ENCODE assay signal across 1 cellular context in genomic region chr2:86623549-86624547, GRCh38.
A peak's percentile ranks its signal among the peaks of the same experiment; 100 is the strongest.
TF ChIP-seq lines count a peak whose summit lies in the region.

Gene RNF103, minus strand, starts transcription at chr2:86623865. Its CDS starts 979 bp downstream, at chr2:86622886.

TF ChIP-seq in K562, 482 proteins besides CTCF, POLR2A, EP300 and RAD21 (continued from another document and continues in another):
- TF ChIP-seq, protein P1, sequence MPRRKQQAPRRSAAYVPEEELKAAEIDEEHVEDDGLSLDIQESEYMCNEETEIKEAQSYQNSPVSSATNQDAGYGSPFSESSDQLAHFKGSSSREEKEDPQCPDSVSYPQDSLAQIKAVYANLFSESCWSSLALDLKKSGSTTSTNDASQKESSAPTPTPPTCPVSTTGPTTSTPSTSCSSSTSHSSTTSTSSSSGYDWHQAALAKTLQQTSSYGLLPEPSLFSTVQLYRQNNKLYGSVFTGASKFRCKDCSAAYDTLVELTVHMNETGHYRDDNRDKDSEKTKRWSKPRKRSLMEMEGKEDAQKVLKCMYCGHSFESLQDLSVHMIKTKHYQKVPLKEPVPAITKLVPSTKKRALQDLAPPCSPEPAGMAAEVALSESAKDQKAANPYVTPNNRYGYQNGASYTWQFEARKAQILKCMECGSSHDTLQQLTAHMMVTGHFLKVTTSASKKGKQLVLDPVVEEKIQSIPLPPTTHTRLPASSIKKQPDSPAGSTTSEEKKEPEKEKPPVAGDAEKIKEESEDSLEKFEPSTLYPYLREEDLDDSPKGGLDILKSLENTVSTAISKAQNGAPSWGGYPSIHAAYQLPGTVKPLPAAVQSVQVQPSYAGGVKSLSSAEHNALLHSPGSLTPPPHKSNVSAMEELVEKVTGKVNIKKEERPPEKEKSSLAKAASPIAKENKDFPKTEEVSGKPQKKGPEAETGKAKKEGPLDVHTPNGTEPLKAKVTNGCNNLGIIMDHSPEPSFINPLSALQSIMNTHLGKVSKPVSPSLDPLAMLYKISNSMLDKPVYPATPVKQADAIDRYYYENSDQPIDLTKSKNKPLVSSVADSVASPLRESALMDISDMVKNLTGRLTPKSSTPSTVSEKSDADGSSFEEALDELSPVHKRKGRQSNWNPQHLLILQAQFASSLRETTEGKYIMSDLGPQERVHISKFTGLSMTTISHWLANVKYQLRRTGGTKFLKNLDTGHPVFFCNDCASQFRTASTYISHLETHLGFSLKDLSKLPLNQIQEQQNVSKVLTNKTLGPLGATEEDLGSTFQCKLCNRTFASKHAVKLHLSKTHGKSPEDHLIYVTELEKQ (CRISPR knock-in tag; IDR thresholded peaks at IDR 0.05): no peak
- TF ChIP-seq RBBP5 (IDR thresholded peaks at IDR 0.05; ENCODE audit: borderline replicate concordance, insufficient read depth, low read length, poor library complexity, severe bottlenecking): no peak
- TF ChIP-seq, protein P2, sequence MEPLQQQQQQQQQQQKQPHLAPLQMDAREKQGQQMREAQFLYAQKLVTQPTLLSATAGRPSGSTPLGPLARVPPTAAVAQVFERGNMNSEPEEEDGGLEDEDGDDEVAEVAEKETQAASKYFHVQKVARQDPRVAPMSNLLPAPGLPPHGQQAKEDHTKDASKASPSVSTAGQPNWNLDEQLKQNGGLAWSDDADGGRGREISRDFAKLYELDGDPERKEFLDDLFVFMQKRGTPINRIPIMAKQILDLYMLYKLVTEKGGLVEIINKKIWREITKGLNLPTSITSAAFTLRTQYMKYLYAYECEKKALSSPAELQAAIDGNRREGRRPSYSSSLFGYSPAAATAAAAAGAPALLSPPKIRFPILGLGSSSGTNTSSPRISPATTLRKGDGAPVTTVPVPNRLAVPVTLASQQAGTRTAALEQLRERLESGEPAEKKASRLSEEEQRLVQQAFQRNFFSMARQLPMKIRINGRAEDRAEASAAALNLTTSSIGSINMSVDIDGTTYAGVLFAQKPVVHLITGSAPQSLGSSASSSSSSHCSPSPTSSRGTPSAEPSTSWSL (CRISPR knock-in tag; IDR thresholded peaks at IDR 0.05; ENCODE audit: borderline replicate concordance): no peak
- peak; percentile 55; the same call in 1 of the 2 replicates for TF ChIP-seq ZBTB40 (IDR thresholded peaks at IDR 0.05)
- no peak for TF ChIP-seq ZBTB40 (CRISPR knock-in tag; IDR thresholded peaks at IDR 0.05)
- TF ChIP-seq RBM22 (IDR thresholded peaks at IDR 0.05; ENCODE audit: low read depth, low read length, poor library complexity, severe bottlenecking): no peak
- TF ChIP-seq EP400 (IDR thresholded peaks at IDR 0.05): peak; percentile 50; the same call in 1 of the 2 replicates
- no peak for TF ChIP-seq HIVEP1 (CRISPR knock-in tag; IDR thresholded peaks at IDR 0.05)
- no peak for TF ChIP-seq THRAP3 (IDR thresholded peaks at IDR 0.05; ENCODE audit: borderline replicate concordance)
- TF ChIP-seq FOXJ2 (tag; IDR thresholded peaks at IDR 0.05): no peak
- TF ChIP-seq, protein P3, sequence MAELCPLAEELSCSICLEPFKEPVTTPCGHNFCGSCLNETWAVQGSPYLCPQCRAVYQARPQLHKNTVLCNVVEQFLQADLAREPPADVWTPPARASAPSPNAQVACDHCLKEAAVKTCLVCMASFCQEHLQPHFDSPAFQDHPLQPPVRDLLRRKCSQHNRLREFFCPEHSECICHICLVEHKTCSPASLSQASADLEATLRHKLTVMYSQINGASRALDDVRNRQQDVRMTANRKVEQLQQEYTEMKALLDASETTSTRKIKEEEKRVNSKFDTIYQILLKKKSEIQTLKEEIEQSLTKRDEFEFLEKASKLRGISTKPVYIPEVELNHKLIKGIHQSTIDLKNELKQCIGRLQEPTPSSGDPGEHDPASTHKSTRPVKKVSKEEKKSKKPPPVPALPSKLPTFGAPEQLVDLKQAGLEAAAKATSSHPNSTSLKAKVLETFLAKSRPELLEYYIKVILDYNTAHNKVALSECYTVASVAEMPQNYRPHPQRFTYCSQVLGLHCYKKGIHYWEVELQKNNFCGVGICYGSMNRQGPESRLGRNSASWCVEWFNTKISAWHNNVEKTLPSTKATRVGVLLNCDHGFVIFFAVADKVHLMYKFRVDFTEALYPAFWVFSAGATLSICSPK (IDR thresholded peaks at IDR 0.05; ENCODE audit: borderline replicate concordance): no peak
- no peak for TF ChIP-seq XRCC3 (IDR thresholded peaks at IDR 0.05)
- TF ChIP-seq ZNF780A (CRISPR knock-in tag; IDR thresholded peaks at IDR 0.05): no peak
- TF ChIP-seq DACH1 (IDR thresholded peaks at IDR 0.05; ENCODE audit: partially characterized antibody): no peak
- TF ChIP-seq RBM25 (IDR thresholded peaks at IDR 0.05; ENCODE audit: low read depth, low read length, severe bottlenecking): no peak
- no peak for TF ChIP-seq RUNX1 (IDR thresholded peaks at IDR 0.05; ENCODE audit: low read depth)
- TF ChIP-seq YBX1 (IDR thresholded peaks at IDR 0.05): no peak
- TF ChIP-seq PHF20 (IDR thresholded peaks at IDR 0.05; ENCODE audit: partially characterized antibody): peak; percentile 15
- no peak for TF ChIP-seq CEBPZ (IDR thresholded peaks at IDR 0.05; ENCODE audit: borderline replicate concordance, low read depth, low read length)
- no peak for TF ChIP-seq ELF2 (CRISPR knock-in tag; IDR thresholded peaks at IDR 0.05)
- no peak for TF ChIP-seq ZNF507 (tag; conservative IDR thresholded peaks at IDR 0.05)
- TF ChIP-seq NCOR1 (IDR thresholded peaks at IDR 0.05): peak; percentile 82
- peak; percentile 71 for TF ChIP-seq CREB1 (IDR thresholded peaks at IDR 0.05)
- peak; percentile 75 for TF ChIP-seq CREB1 (CRISPR knock-in tag; IDR thresholded peaks at IDR 0.05)
- TF ChIP-seq SMARCB1 (IDR thresholded peaks at IDR 0.05; ENCODE audit: insufficient read length, low read depth): no peak
- TF ChIP-seq ESRRB (CRISPR knock-in tag; IDR thresholded peaks at IDR 0.05; ENCODE audit: borderline replicate concordance): no peak
- TF ChIP-seq ZNF75A (CRISPR knock-in tag; IDR thresholded peaks at IDR 0.05): no peak
- no peak for TF ChIP-seq MXI1 (IDR thresholded peaks at IDR 0.05; ENCODE audit: low read depth, low read length)
- no peak for TF ChIP-seq PYGO2 (tag; IDR thresholded peaks at IDR 0.05)
- no peak for TF ChIP-seq ETS2 (tag; IDR thresholded peaks at IDR 0.05; ENCODE audit: borderline replicate concordance, poor library complexity, severe bottlenecking)
- no peak for TF ChIP-seq ZKSCAN8 (CRISPR knock-in tag; IDR thresholded peaks at IDR 0.05)
- TF ChIP-seq GATAD2A (IDR thresholded peaks at IDR 0.05): no peak
- no peak for TF ChIP-seq ZNF212 (CRISPR knock-in tag; IDR thresholded peaks at IDR 0.05)
- TF ChIP-seq RBM17 (IDR thresholded peaks at IDR 0.05; ENCODE audit: borderline replicate concordance, low read depth, low read length): no peak
- TF ChIP-seq ERF (CRISPR knock-in tag; IDR thresholded peaks at IDR 0.05): peak; percentile 79; the same call in 1 of the 2 replicates
- TF ChIP-seq CTBP1 (IDR thresholded peaks at IDR 0.05; ENCODE audit: borderline replicate concordance): peak; percentile 67
- TF ChIP-seq ZNF280A (IDR thresholded peaks at IDR 0.05; ENCODE audit: low read depth, partially characterized antibody): no peak
- TF ChIP-seq MTF1 (CRISPR knock-in tag; IDR thresholded peaks at IDR 0.05; ENCODE audit: borderline replicate concordance): no peak
- no peak for TF ChIP-seq NFATC3 (IDR thresholded peaks at IDR 0.05)
- TF ChIP-seq PRMT5 (CRISPR knock-in tag; IDR thresholded peaks at IDR 0.05): no peak
- no peak for TF ChIP-seq ZNF589 (CRISPR knock-in tag; IDR thresholded peaks at IDR 0.05; ENCODE audit: low read depth)
- TF ChIP-seq KLF13 (tag; IDR thresholded peaks at IDR 0.05; ENCODE audit: borderline replicate concordance, low read depth): no peak
- TF ChIP-seq RFX5 (IDR thresholded peaks at IDR 0.05; ENCODE audit: low read depth, low read length): no peak
